In genomic region chr3:13303410-13303809, GRCh38 we compare ENCODE assay signal across 31 cellular contexts.
DNase-seq lines count a peak whose midpoint lies in the region; ATAC-seq and TF ChIP-seq lines count a peak whose summit lies in the region.
"Had no signal": no experiment of that assay in that cellular context is flagged by ENCODE, and none has a peak within 500 bp of the region (broad histone marks: within the 10 kb centered on the region; RNA-seq: fewer than 3 reads in every experiment).

No MANE protein-coding gene starts in this region.

- no peak overlapping the region for H2BK120ac ChIP-seq in neuronal stem cell (ENCODE audit: low read depth, low read length)

- POLR2A ChIA-PET in SK-N-SH (lab: Yijun Ruan, JAX) = no interaction called here

- peak overlapping the region; percentile 46 for H3K27ac Mint-ChIP-seq in type B pancreatic cell
- H3K27ac Mint-ChIP-seq: immature natural killer cell; mesothelial cell of epicardium; T-helper 2 cell treated with Interferon-gamma antibody and Interleukin-4, amounts not matched to agents 5 μg/mL and 100 μg/mL, for 36 hours had no signal

- H3K27me3 Mint-ChIP-seq in type B pancreatic cell = no peaks in the 10 kb centered on the region

- H2AFZ ChIP-seq in neuronal stem cell (ENCODE audit: low read length) = no peak overlapping the region
- no peak overlapping the region for H2AFZ ChIP-seq in SK-N-SH (ENCODE audit: low read depth)
- no peak overlapping the region for H2AFZ ChIP-seq in Karpas-422 (ENCODE audit: low read length)

- H3K4me2 ChIP-seq in neuronal stem cell (ENCODE audit: insufficient read depth, low read length, poor library complexity, severe bottlenecking) (no peak overlapping the region), SK-N-SH (no peak overlapping the region), Karpas-422 (ENCODE audit: low read depth, low read length, poor library complexity, severe bottlenecking) (no peak overlapping the region)
- H3K4me2 ChIP-seq: BLaER1 treated with 17β-estradiol and CSF1 and Interleukin-3, amounts not matched to agents 10 nM and 100 nM had no signal

- H2AK5ac ChIP-seq in neuronal stem cell (ENCODE audit: low read depth, low read length) = no peak overlapping the region

- DNase-seq in RWPE2 (ENCODE audit: low spot score) (peak; percentile 24), fibroblast of the aortic adventitia (ENCODE audit: low read depth) (peak; percentile 20), neuronal stem cell (ENCODE audit: low spot score) (no peak), type B pancreatic cell (ENCODE audit: extremely low spot score, unreplicated experiment) (no peak), SK-N-SH (no peak), Karpas-422 (no peak), HT-29 (ENCODE audit: low spot score) (no peak)
- DNase-seq: activated CD4-positive, alpha-beta T cell treated with anti-CD3 and anti-CD28 coated beads for 4 hours; activated CD8-positive, alpha-beta memory T cell treated with anti-CD3 and anti-CD28 coated beads for 24 hours; activated effector memory CD4-positive, alpha-beta T cell treated with Interleukin-2 at 50 U/mL for 16 hours; activated T-cell treated with anti-CD3 and anti-CD28 coated beads for 4 hours; amygdala; effector CD8-positive, alpha-beta T cell; HCEC 1CT; immature natural killer cell; NCI-H1092; NCI-H1694; NCI-H446; NCI-H748 treated with DMSO at 0.1 percent for 48 hours; nucleus accumbens; SIG-M5; stimulated activated naive CD4-positive, alpha-beta T cell had no signal

- no peaks in the 10 kb centered on the region for H3K79me1 ChIP-seq in neuronal stem cell (ENCODE audit: low read depth, low read length)

- peaks cover 16% of the 10 kb centered on the region for H3K4me1 Mint-ChIP-seq in type B pancreatic cell (ENCODE audit: unreplicated experiment)

- CTCF ChIA-PET in SK-N-SH (lab: Yijun Ruan, JAX) = interaction anchor here (1.1 to 1.8 kb wide), 5 partner anchors 9 to 345 kb away, joined by 3 to 8 read pairs (median 5); no protein-coding TSS in a partner anchor

- no peaks in the 10 kb centered on the region for H3K4me1 ChIP-seq in RWPE2 (ENCODE audit: insufficient read depth, poor library complexity, severe bottlenecking)
- peaks cover 8 to 22% of the 10 kb centered on the region in 2 donors for H3K4me1 ChIP-seq in neuronal stem cell (ENCODE audit: control insufficient read depth in 2 of 2, insufficient read depth in 1 of 2, low read depth in 1 of 2, low read length in 2 of 2)
- H3K4me1 ChIP-seq in SK-N-SH (ENCODE audit: control insufficient read depth in 1 of 2, insufficient read depth in 2 of 2, low read depth in 1 of 2, low read length in 1 of 2) = peaks cover 4 to 9% of the 10 kb centered on the region in 2 experiments; a peak in 1 of 4 replicates
- peaks cover 39% of the 10 kb centered on the region for H3K4me1 ChIP-seq in Karpas-422 (ENCODE audit: low read length)
- H3K4me1 ChIP-seq: vagina had no signal

- TF ChIP-seq CTCF in RWPE2 (IDR thresholded peaks at IDR 0.05; ENCODE audit: poor library complexity, severe bottlenecking) (no peak), fibroblast of the aortic adventitia (IDR thresholded peaks at IDR 0.05; ENCODE audit: insufficient read depth, low read length) (no peak), type B pancreatic cell (conservative IDR thresholded peaks at IDR 0.05) (no peak), SK-N-SH (IDR thresholded peaks at IDR 0.05) (no peak)

- peak overlapping the region; percentile 26 for H2BK12ac ChIP-seq in neuronal stem cell (ENCODE audit: low read length)

- H3K23ac ChIP-seq in neuronal stem cell (ENCODE audit: low read depth, low read length, poor library complexity) = peak overlapping the region; percentile 28

- no peaks in the 10 kb centered on the region for H3K9me3 ChIP-seq in RWPE2 (ENCODE audit: severe bottlenecking)
- no peaks in the 10 kb centered on the region for H3K9me3 ChIP-seq in neuronal stem cell (replicated peaks in 1 of 2; ENCODE audit: control insufficient read depth in 2 of 2, insufficient read depth in 1 of 2, low read depth in 1 of 2, low read length in 2 of 2)
- no peaks in the 10 kb centered on the region for H3K9me3 ChIP-seq in SK-N-SH
- H3K9me3 ChIP-seq in Karpas-422 (ENCODE audit: low read length) = no peaks in the 10 kb centered on the region
- H3K9me3 ChIP-seq: BLaER1 treated with 17β-estradiol and CSF1 and Interleukin-3, amounts not matched to agents 10 nM and 100 nM; vagina had no signal

- WGBS in neuronal stem cell (ENCODE audit: extremely low coverage in 2 of 2, insufficient read length in 2 of 2, insufficient replicate concordance in 1 of 2), 2 donors = no CpG with 5 or more reads among the region's 6 CpGs
- WGBS in SK-N-SH (ENCODE audit: low lambda C conversion rate) = 69% methylated on average over 6 of the region's 6 CpGs

- peak overlapping the region; percentile 25 for H3K18ac ChIP-seq in neuronal stem cell (ENCODE audit: low read length)

- H2BK15ac ChIP-seq in neuronal stem cell (ENCODE audit: low read length) = peak overlapping the region; percentile 30

- no peaks in the 10 kb centered on the region for H3K36me3 ChIP-seq in RWPE2 (ENCODE audit: low read depth)
- no peaks in the 10 kb centered on the region for H3K36me3 ChIP-seq in neuronal stem cell (replicated peaks in 1 of 2; ENCODE audit: control insufficient read depth in 2 of 2, insufficient read depth in 2 of 2, low read length in 2 of 2)
- no peaks in the 10 kb centered on the region for H3K36me3 ChIP-seq in SK-N-SH (replicated peaks in 1 of 2; ENCODE audit: control insufficient read depth in 1 of 2, insufficient read depth in 2 of 2, low read length in 1 of 2)
- peaks cover 3% of the 10 kb centered on the region; the same call in 1 of the 2 replicates for H3K36me3 ChIP-seq in Karpas-422 (ENCODE audit: insufficient read depth, low read length)
- H3K36me3 ChIP-seq: BLaER1 treated with 17β-estradiol and CSF1 and Interleukin-3, amounts not matched to agents 10 nM and 100 nM; cardiac muscle cell; vagina had no signal

- TF ChIP-seq EP300 in SK-N-SH (IDR thresholded peaks at IDR 0.05; ENCODE audit: borderline replicate concordance in 1 of 2, low read depth in 1 of 2, low read length in 1 of 2) = no peak

- H3K27me3 ChIP-seq in RWPE2 (ENCODE audit: insufficient read depth, poor library complexity, severe bottlenecking) (no peaks in the 10 kb centered on the region), neuronal stem cell (ENCODE audit: control insufficient read depth in 3 of 3, insufficient read depth in 3 of 3, low read depth in 1 of 3, low read length in 3 of 3) (no peaks in the 10 kb centered on the region), SK-N-SH (ENCODE audit: insufficient read depth) (no peaks in the 10 kb centered on the region), Karpas-422 (ENCODE audit: low read length) (no peaks in the 10 kb centered on the region)
- H3K27me3 ChIP-seq: BLaER1 treated with 17β-estradiol and CSF1 and Interleukin-3, amounts not matched to agents 10 nM and 100 nM; cardiac muscle cell; vagina had no signal

- H3K36me3 Mint-ChIP-seq in type B pancreatic cell = peaks cover under 1% of the 10 kb centered on the region
- H3K36me3 Mint-ChIP-seq: activated naive CD4-positive, alpha-beta T cell treated with anti-CD3 and anti-CD28 coated beads, Interleukin-2, amount 50 U/mL, for 72 hours; mesothelial cell of epicardium had no signal

- H3F3A ChIP-seq in SK-N-SH (replicated peaks; ENCODE audit: insufficient read depth) = no peaks in the 10 kb centered on the region

- H3K9me3 Mint-ChIP-seq in type B pancreatic cell = no peaks in the 10 kb centered on the region
- H3K9me3 Mint-ChIP-seq: activated naive CD4-positive, alpha-beta T cell treated with anti-CD3 and anti-CD28 coated beads, Interleukin-2, amount 50 U/mL, for 72 hours; immature natural killer cell; mesothelial cell of epicardium; T-helper 2 cell treated with Interferon-gamma antibody and Interleukin-4, amounts not matched to agents 5 μg/mL and 100 μg/mL, for 36 hours had no signal

- H3K79me2 ChIP-seq in SK-N-SH (ENCODE audit: insufficient read depth) (no peaks in the 10 kb centered on the region), Karpas-422 (ENCODE audit: low read length) (no peaks in the 10 kb centered on the region)

- H4K20me1 ChIP-seq in SK-N-SH (ENCODE audit: insufficient read depth) (no peaks in the 10 kb centered on the region), Karpas-422 (ENCODE audit: insufficient read depth, low read depth, low read length) (no peaks in the 10 kb centered on the region)
- H4K20me1 ChIP-seq: BLaER1 treated with 17β-estradiol and CSF1 and Interleukin-3, amounts not matched to agents 10 nM and 100 nM had no signal

- no peak for ATAC-seq in RWPE2 (ENCODE audit: low read depth)
- ATAC-seq: activated naive CD4-positive, alpha-beta T cell treated with anti-CD3 and anti-CD28 coated beads, Interleukin-2, amount 50 U/mL, for 72 hours; Panc1 had no signal

- no peak overlapping the region for H3K4ac ChIP-seq in neuronal stem cell (ENCODE audit: low read length)

- H3K4me3 ChIP-seq in RWPE2 (ENCODE audit: severe bottlenecking) (no peak overlapping the region), fibroblast of the aortic adventitia (ENCODE audit: low read depth, low read length) (no peak overlapping the region), neuronal stem cell (ENCODE audit: low read length in 2 of 2) (no peak overlapping the region), SK-N-SH (ENCODE audit: low read depth in 2 of 2, low read length in 1 of 2) (no peak overlapping the region), Karpas-422 (ENCODE audit: low read length) (no peak overlapping the region)
- H3K4me3 ChIP-seq: BLaER1 treated with 17β-estradiol and CSF1 and Interleukin-3, amounts not matched to agents 10 nM and 100 nM; cardiac muscle cell; coronary artery; vagina had no signal

- no peaks in the 10 kb centered on the region for H3K9me2 ChIP-seq in SK-N-SH
- no peaks in the 10 kb centered on the region for H3K9me2 ChIP-seq in Karpas-422 (replicated peaks; ENCODE audit: insufficient read depth, low read length)

- TF ChIP-seq RAD21 in SK-N-SH (IDR thresholded peaks at IDR 0.05; ENCODE audit: low read length) = no peak

- no peak overlapping the region for H3K14ac ChIP-seq in neuronal stem cell (ENCODE audit: low read length)

- H4K8ac ChIP-seq in neuronal stem cell (ENCODE audit: low read depth, low read length) = peak overlapping the region; percentile 88

- no peak overlapping the region for H2BK5ac ChIP-seq in neuronal stem cell (ENCODE audit: low read length)

- H3K9ac ChIP-seq in neuronal stem cell (ENCODE audit: low read depth, low read length, poor library complexity) (no peak overlapping the region), SK-N-SH (no peak overlapping the region), Karpas-422 (ENCODE audit: low read length) (no peak overlapping the region)

- no peak overlapping the region for H3K4me3 Mint-ChIP-seq in type B pancreatic cell
- H3K4me3 Mint-ChIP-seq: immature natural killer cell; mesothelial cell of epicardium; T-helper 2 cell treated with Interferon-gamma antibody and Interleukin-4, amounts not matched to agents 5 μg/mL and 100 μg/mL, for 36 hours had no signal

- no peak overlapping the region for H4K91ac ChIP-seq in neuronal stem cell (ENCODE audit: low read depth, low read length, poor library complexity)

- no peak overlapping the region for H3K27ac ChIP-seq in RWPE2 (ENCODE audit: poor library complexity, severe bottlenecking)
- no peak overlapping the region for H3K27ac ChIP-seq in neuronal stem cell (replicated peaks; ENCODE audit: low read length)
- no peak overlapping the region for H3K27ac ChIP-seq in SK-N-SH (ENCODE audit: low read depth in 2 of 2, low read length in 1 of 2)
- H3K27ac ChIP-seq in Karpas-422 (ENCODE audit: low read length) = no peak overlapping the region
- H3K27ac ChIP-seq: cardiac muscle cell, coronary artery, epithelial cell of prostate, vagina had no signal

Comparison
In these comparisons a context has a peak if more than half of its experiments do, and no peak if none do; other contexts are left out.
1. DNase-seq: peak in RWPE2 (single experiment) and fibroblast of the aortic adventitia (single experiment); none in neuronal stem cell (single experiment), type B pancreatic cell (single experiment), SK-N-SH (single experiment), Karpas-422 (single experiment) and HT-29 (single experiment).